Comparison of ENCODE assay signal across 11 cellular contexts in the genomic region with DNA sequence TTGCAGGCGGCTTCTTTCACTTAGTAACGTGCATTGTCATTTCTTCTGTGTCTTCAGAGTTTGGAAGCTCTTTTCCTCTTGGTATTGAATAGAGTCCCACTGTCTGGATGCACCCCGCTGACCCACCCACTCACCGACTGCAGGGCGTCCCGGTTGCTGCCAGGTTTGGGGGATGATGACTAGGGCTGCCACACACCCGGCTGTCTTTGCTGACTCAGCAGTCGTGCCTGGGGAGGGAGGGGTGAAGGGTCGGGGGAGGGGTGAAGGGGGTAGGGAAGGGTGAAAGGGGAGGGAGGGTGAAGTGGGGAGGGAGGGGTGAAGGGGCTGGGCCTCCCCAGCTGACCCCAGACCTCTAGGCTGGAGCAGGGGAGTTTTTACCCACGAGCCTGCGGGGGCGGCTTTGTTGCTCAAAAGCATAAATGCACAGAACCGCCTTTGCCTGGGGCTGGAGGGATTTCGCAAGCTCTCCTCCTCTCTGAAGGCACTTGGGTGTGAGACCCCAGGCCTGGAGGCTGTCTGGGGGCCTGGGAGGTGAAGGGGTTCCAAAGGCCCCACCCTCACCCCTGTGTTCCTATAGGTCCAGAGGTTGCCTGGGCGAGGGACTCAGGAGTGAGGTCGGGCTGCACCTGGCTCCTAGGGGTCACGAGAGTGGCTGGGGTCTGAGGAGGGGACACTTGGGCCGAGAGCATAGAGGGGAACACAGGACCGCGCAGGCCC. TPM values are rescaled to one million over a fixed set of nuclear protein-coding genes. Genes with fewer than 3 reads are reported as not detected.
A peak's percentile ranks its signal among the peaks of the same experiment; 100 is the strongest.
DNase-seq lines count a peak whose midpoint lies in the region; ATAC-seq, FAIRE-seq and TF ChIP-seq lines count a peak whose summit lies in the region.
"Had no signal": no experiment of that assay in that cellular context is flagged by ENCODE, and none has a peak within 500 bp of the region (broad histone marks: within the 10 kb centered on the region; RNA-seq: fewer than 3 reads in every experiment).

No MANE protein-coding gene starts in this region.

- peak overlapping the region; percentile 12 for H2AFZ ChIP-seq in astrocyte (ENCODE audit: low read depth, low read length)
- no peak overlapping the region for H2AFZ ChIP-seq in OCI-LY7 (ENCODE audit: low read length)

- H3K27me3 Mint-ChIP-seq in astrocyte (ENCODE audit: low read depth, unreplicated experiment) = no peaks in the 10 kb centered on the region

- WGBS in A549 (ENCODE audit: missing lambda C conversion rate) = 58% methylated on average over 17 of the region's 20 CpGs

- H3K4me3 ChIP-seq in A549 = no peak overlapping the region
- H3K4me3 ChIP-seq in HUES48 (ENCODE audit: low read depth, low read length) = no peak overlapping the region
- no peak overlapping the region for H3K4me3 ChIP-seq in astrocyte (ENCODE audit: insufficient read depth, low read depth, low read length)
- no peak overlapping the region for H3K4me3 ChIP-seq in OCI-LY7 (ENCODE audit: low read depth, low read length, poor library complexity, severe bottlenecking)

- H3K9me3 Mint-ChIP-seq in astrocyte (ENCODE audit: unreplicated experiment) = no peaks in the 10 kb centered on the region

- H4K20me1 ChIP-seq in astrocyte (ENCODE audit: insufficient read depth, low read length) = no peaks in the 10 kb centered on the region
- no peaks in the 10 kb centered on the region for H4K20me1 ChIP-seq in OCI-LY7 (ENCODE audit: insufficient read depth, low read length)

- DNase-seq in A549 (ENCODE audit: low read depth in 1 of 2, low spot score in 1 of 2) (peak in 1 of 2 experiments; percentile 62), astrocyte (ENCODE audit: low read depth) (peak; percentile 11), left kidney (ENCODE audit: low read depth, low spot score) (peak; percentile 65), OCI-LY7 (ENCODE audit: low spot score) (no peak), NCI-H1436 treated with DMSO at 0.1 percent for 48 hours (lab: John Stamatoyannopoulos, UW) (no peak)
- DNase-seq: amniotic stem cell, NCI-H1048 had no signal

- H3K36me3 ChIP-seq in HUES48 (ENCODE audit: control insufficient read depth, insufficient read depth, low read length) (no peaks in the 10 kb centered on the region), astrocyte (ENCODE audit: insufficient read depth, low read length) (no peaks in the 10 kb centered on the region), OCI-LY7 (ENCODE audit: insufficient read depth, low read length) (no peaks in the 10 kb centered on the region)

- H3K9ac ChIP-seq in HUES48 (ENCODE audit: low read depth, low read length) = no peak overlapping the region
- no peak overlapping the region for H3K9ac ChIP-seq in astrocyte (ENCODE audit: low read length)
- H3K9ac ChIP-seq: SK-N-SH had no signal

- FAIRE-seq in A549 (lab: Jason Lieb, UNC) = no peak
- no peak for FAIRE-seq in astrocyte (lab: Jason Lieb, UNC)

- H3K9me3 ChIP-seq in A549 (no peaks in the 10 kb centered on the region), HUES48 (ENCODE audit: control insufficient read depth, insufficient read depth, low read length) (no peaks in the 10 kb centered on the region), astrocyte (ENCODE audit: insufficient read depth, low read depth, low read length) (no peaks in the 10 kb centered on the region), OCI-LY7 (ENCODE audit: low read length) (no peaks in the 10 kb centered on the region)
- H3K9me3 ChIP-seq: SK-N-SH had no signal

- no peak overlapping the region for H3K4me3 Mint-ChIP-seq in astrocyte (ENCODE audit: unreplicated experiment)

- no peaks in the 10 kb centered on the region for H3K36me3 Mint-ChIP-seq in astrocyte (ENCODE audit: low read depth, unreplicated experiment)

- peak in 1 of 2 experiments; percentile 39; a peak in 1 of 5 replicates for TF ChIP-seq EP300 in A549 (IDR thresholded peaks at IDR 0.05)

- H3K4me1 ChIP-seq in A549 (peaks cover 64% of the 10 kb centered on the region), HUES48 (ENCODE audit: control insufficient read depth, insufficient read depth, low read length) (peaks cover 19% of the 10 kb centered on the region), astrocyte (ENCODE audit: insufficient read depth, low read length) (peaks cover 19% of the 10 kb centered on the region), OCI-LY7 (ENCODE audit: insufficient read depth, low read length, poor library complexity, severe bottlenecking) (no peaks in the 10 kb centered on the region)

- H3K4me2 ChIP-seq in A549 = peak overlapping the region; percentile 68
- peak overlapping the region; percentile 65 for H3K4me2 ChIP-seq in astrocyte (ENCODE audit: low read length)
- no peak overlapping the region for H3K4me2 ChIP-seq in OCI-LY7 (ENCODE audit: low read length)
- H3K4me2 ChIP-seq: SK-N-SH had no signal

- TF ChIP-seq CTCF in A549 (IDR thresholded peaks at IDR 0.05) = no peak
- no peak for TF ChIP-seq CTCF in astrocyte (IDR thresholded peaks at IDR 0.05; ENCODE audit: insufficient read depth, low read depth, low read length)
- no peak for TF ChIP-seq CTCF in OCI-LY7 (conservative IDR thresholded peaks at IDR 0.05; ENCODE audit: low read length)

- intact Hi-C loops in OCI-LY7 (cut with micrococcal nuclease; ENCODE audit: unreplicated experiment) = no loop called here

- no TSS peak for BruUV-seq in OCI-LY7 (replicated peaks; lab: Mats Ljungman, UMichigan)

- peaks cover 26% of the 10 kb centered on the region for H3K4me1 Mint-ChIP-seq in astrocyte (ENCODE audit: low read depth, unreplicated experiment)

- TF ChIP-seq POLR2A in A549 (IDR thresholded peaks at IDR 0.05; ENCODE audit: low read length) = no peak

- H3K27me3 ChIP-seq in HUES48 (ENCODE audit: control insufficient read depth, insufficient read depth, low read length) = no peaks in the 10 kb centered on the region
- no peaks in the 10 kb centered on the region for H3K27me3 ChIP-seq in astrocyte (ENCODE audit: insufficient read depth, low read length)

- CTCF ChIA-PET in A549 (lab: Yijun Ruan, JAX) (interaction anchor here (0.7 to 5.1 kb wide), 5 partner anchors 10 to 51 kb away, joined by 3 to 43 read pairs (median 3); no protein-coding TSS in a partner anchor), OCI-LY7 (lab: Charles Lee; ENCODE audit: unreplicated experiment) (no interaction called here)

- H3K27ac ChIP-seq in A549 = peak overlapping the region; percentile 96
- peak overlapping the region; percentile 60 for H3K27ac ChIP-seq in HUES48 (ENCODE audit: low read depth, low read length)
- no peak overlapping the region for H3K27ac ChIP-seq in astrocyte (ENCODE audit: low read depth, low read length)
- H3K27ac ChIP-seq in OCI-LY7 (ENCODE audit: low read depth, low read length, poor library complexity, severe bottlenecking) = no peak overlapping the region

- no peak for TF ChIP-seq RAD21 in A549 (conservative IDR thresholded peaks at IDR 0.05 in 1 of 2, IDR thresholded peaks at IDR 0.05 in 1 of 2)

- ATAC-seq in A549 (no peak), GM21825 (IDR thresholded peaks at IDR 0.05; ENCODE audit: unreplicated experiment) (no peak)
- no peak for ATAC-seq in activated CD4-positive, CD25-positive, alpha-beta regulatory T cell treated with anti-CD3 and anti-CD28 coated beads, Interleukin-2, amount 50 U/mL, for 24 hours

- POLR2A ChIA-PET in A549 (lab: Yijun Ruan, JAX) (no interaction called here), OCI-LY7 (lab: Charles Lee) (no interaction called here)

- peak overlapping the region; percentile 48 for H3K27ac Mint-ChIP-seq in astrocyte (ENCODE audit: unreplicated experiment)

- H3K79me2 ChIP-seq in astrocyte (ENCODE audit: insufficient read depth, low read length) = no peaks in the 10 kb centered on the region
- no peaks in the 10 kb centered on the region for H3K79me2 ChIP-seq in OCI-LY7 (ENCODE audit: insufficient read depth, low read depth, low read length)

- no peaks in the 10 kb centered on the region for H3K9me2 ChIP-seq in OCI-LY7 (ENCODE audit: insufficient read depth, low read length)
- H3K9me2 ChIP-seq: SK-N-SH had no signal

TF ChIP-seq in A549, 52 proteins besides CTCF, POLR2A, EP300 and RAD21:
- TF ChIP-seq MAFK (IDR thresholded peaks at IDR 0.05; ENCODE audit: partially characterized antibody) (peak; percentile 98), CEBPB (IDR thresholded peaks at IDR 0.05) (peak; percentile 68 to 89), NFE2L2 (conservative IDR thresholded peaks at IDR 0.05; ENCODE audit: low read length) (0 out of 2 replicates have a peak, but pooled peaks have one; percentile 2), RARB (CRISPR knock-in tag; IDR thresholded peaks at IDR 0.05) (no peak)

RNA-seq across cellular contexts. Expression of a gene that starts 31.3 kb away (rescaled TPM):
- polyA plus RNA-seq in A549 (2011; rRNA removed) (15.1 and 18.4 TPM in 2 replicates), A549 (2017; fragmentation: RNase III; extraction: RNeasy Plus Mini Kit Qiagen cat#74134 plus additional on column Dnase treatment) (37.7 to 49.2 TPM (median 46.2 TPM) in 3 replicates)
- 43.7 and 65.4 TPM in 2 replicates for polyA plus RNA-seq in A549 (2012; cell fraction: cytosol; rRNA removed)
- 271 and 363 TPM in 2 replicates for polyA plus RNA-seq in A549 (2012; cell fraction: nucleus; rRNA removed)
- 13.4 and 13.5 TPM in 2 replicates for polyA minus RNA-seq in A549 (2011; rRNA and poly(A)+ RNA removed)
- total RNA-seq in astrocyte (51.7 and 51.8 TPM in 2 replicates), OCI-LY7 (2022) (15.5 and 15.6 TPM in 2 replicates)
- 1.9 and 4.3 TPM in 2 replicates for total RNA-seq in OCI-LY7 (2014; rRNA removed; shearing (Covaris generic))

RNA-seq across cellular contexts. Expression of a gene that starts 35.0 kb away (rescaled TPM):
- polyA plus RNA-seq in A549 (2011; rRNA removed) (6.2 and 9.1 TPM in 2 replicates), A549 (2017; fragmentation: RNase III; extraction: RNeasy Plus Mini Kit Qiagen cat#74134 plus additional on column Dnase treatment) (7.2 to 8.7 TPM (median 7.9 TPM) in 3 replicates)
- 19.6 and 30.3 TPM in 2 replicates for polyA plus RNA-seq in A549 (2012; cell fraction: cytosol; rRNA removed)
- polyA plus RNA-seq in A549 (2012; cell fraction: nucleus; rRNA removed) = 44.1 and 63.4 TPM in 2 replicates
- polyA minus RNA-seq in A549 (2011; rRNA and poly(A)+ RNA removed) = 3.6 and 3.7 TPM in 2 replicates
- total RNA-seq in astrocyte (5.6 and 8.4 TPM in 2 replicates), OCI-LY7 (2022) (not detected in 2 replicates)
- not detected in 2 replicates for total RNA-seq in OCI-LY7 (2014; rRNA removed; shearing (Covaris generic))

Comparison
In these comparisons a context has a peak if more than half of its experiments do, and no peak if none do; other contexts are left out.
1. DNase-seq: peak in astrocyte (single experiment) and left kidney (single experiment); none in OCI-LY7 (single experiment) and NCI-H1436 treated with DMSO at 0.1 percent for 48 hours (single experiment).
2. H3K27ac ChIP-seq: peak in A549 (2 of 2) and HUES48 (single experiment); none in astrocyte (single experiment) and OCI-LY7 (single experiment).